In genomic region chr10:101066890-101067355, GRCh38 we compare ENCODE assay signal across 8 cellular contexts. TPM values are rescaled to one million over a fixed set of nuclear protein-coding genes. Genes with fewer than 3 reads are reported as not detected.
DNase-seq lines count a peak whose midpoint lies in the region; ATAC-seq and TF ChIP-seq lines count a peak whose summit lies in the region.

No MANE protein-coding gene starts in this region.

- no peak overlapping the region for H2BK12ac ChIP-seq in trophoblast cell (ENCODE audit: low read length)

- H2BK5ac ChIP-seq in trophoblast cell (ENCODE audit: low read depth, low read length, poor library complexity), result no peak overlapping the region

- in situ Hi-C loops in GM13976 (cut with MboI; ENCODE audit: low sequenced_read_pairs, unreplicated experiment), result no loop called here

- H3K36me3 ChIP-seq in fibroblast of lung (ENCODE audit: control insufficient read depth, insufficient read depth, low read length) (no peaks in the 10 kb centered on the region), trophoblast cell (ENCODE audit: control insufficient read depth in 1 of 2, insufficient read depth in 2 of 2, low read length in 2 of 2) (no peaks in the 10 kb centered on the region)

- H3K23ac ChIP-seq in trophoblast cell (ENCODE audit: low read length), result no peak overlapping the region

- H3K4me2 ChIP-seq in fibroblast of lung (ENCODE audit: extremely low read depth, insufficient read depth, low read length), result peak overlapping the region; percentile 86
- H3K4me2 ChIP-seq in trophoblast cell (ENCODE audit: low read length), result peak overlapping the region; percentile 64

- H4K20me1 ChIP-seq in fibroblast of lung (ENCODE audit: control insufficient read depth, extremely low read depth, insufficient read depth, low read length), result no peaks in the 10 kb centered on the region

- no peak overlapping the region for H4K8ac ChIP-seq in trophoblast cell (ENCODE audit: low read depth, low read length)

- H3K4ac ChIP-seq in trophoblast cell (ENCODE audit: low read depth, low read length), result no peak overlapping the region

- no peak overlapping the region for H3K14ac ChIP-seq in trophoblast cell (ENCODE audit: low read length)

- H2AK5ac ChIP-seq in trophoblast cell (ENCODE audit: low read length), result no peak overlapping the region

- DNase-seq in GM13976 (ENCODE audit: low spot score) (peak; percentile 38), RPMI7951 (ENCODE audit: low read depth) (peak; percentile 30), fibroblast of lung (ENCODE audit: low read depth in 2 of 2) (no peak), trophoblast cell (peak in 1 of 2 donors; percentile 51), NOMO-1 treated with dmso at 0.1 percent for 144 hours (lab: John Stamatoyannopoulos, UW; ENCODE audit: unreplicated experiment) (no peak)
- no peak for DNase-seq in activated CD4-positive, CD25-positive, alpha-beta regulatory T cell treated with anti-CD3 and anti-CD28 coated beads, Interleukin-2, amount 50 U/mL, for 72 hours

- H2AFZ ChIP-seq in fibroblast of lung (ENCODE audit: low read length), result peak overlapping the region; percentile 46
- peak overlapping the region; percentile 86 for H2AFZ ChIP-seq in trophoblast cell (ENCODE audit: insufficient read depth, low read length, poor library complexity)

- no peak overlapping the region for H4K91ac ChIP-seq in trophoblast cell (ENCODE audit: low read depth, low read length)

- no peak overlapping the region for H3K18ac ChIP-seq in trophoblast cell (ENCODE audit: low read length)

- H3K9ac ChIP-seq in fibroblast of lung (ENCODE audit: insufficient read depth, low read length), result peak overlapping the region; percentile 52
- H3K9ac ChIP-seq in trophoblast cell (ENCODE audit: low read length), result no peak overlapping the region

- no peak for ATAC-seq in HG03095 (IDR thresholded peaks at IDR 0.05; ENCODE audit: unreplicated experiment)
- no peak for ATAC-seq in HG02973 (IDR thresholded peaks at IDR 0.05; ENCODE audit: unreplicated experiment)

- H3K79me2 ChIP-seq in fibroblast of lung (ENCODE audit: control insufficient read depth, insufficient read depth, low read length) (peaks cover 5% of the 10 kb centered on the region), trophoblast cell (ENCODE audit: control insufficient read depth, insufficient read depth, low read length, poor library complexity) (no peaks in the 10 kb centered on the region)

- H3K27me3 ChIP-seq in fibroblast of lung (ENCODE audit: control insufficient read depth, insufficient read depth, low read length), result no peaks in the 10 kb centered on the region
- peaks cover 48% of the 10 kb centered on the region for H3K27me3 ChIP-seq in trophoblast cell (ENCODE audit: insufficient read depth, low read length)

- peaks cover 2% of the 10 kb centered on the region for H3K79me1 ChIP-seq in trophoblast cell (ENCODE audit: low read length)

- H2BK120ac ChIP-seq in trophoblast cell (ENCODE audit: insufficient read depth, low read length, poor library complexity), result no peak overlapping the region

- H3K9me3 ChIP-seq in fibroblast of lung (ENCODE audit: control insufficient read depth, insufficient read depth, low read depth, low read length) (no peaks in the 10 kb centered on the region), trophoblast cell (ENCODE audit: insufficient read depth, low read depth, low read length) (no peaks in the 10 kb centered on the region)

- H3K4me1 ChIP-seq in fibroblast of lung (ENCODE audit: control insufficient read depth, extremely low read depth, insufficient read depth, low read length) (peaks cover 7% of the 10 kb centered on the region), trophoblast cell (ENCODE audit: control insufficient read depth in 1 of 2, insufficient read depth in 2 of 2, low read length in 2 of 2) (peaks cover 25 to 28% of the 10 kb centered on the region in 2 experiments)

- peak overlapping the region; percentile 56 for H3K27ac ChIP-seq in fibroblast of lung (ENCODE audit: insufficient read depth, low read length)
- no peak overlapping the region for H3K27ac ChIP-seq in trophoblast cell (ENCODE audit: low read depth, low read length)

- WGBS in trophoblast cell (ENCODE audit: extremely low coverage, insufficient coverage, insufficient read length), result no CpG with 5 or more reads among the region's 31 CpGs

- peak overlapping the region; percentile 38 to 65 (median 54) for H3K4me3 ChIP-seq in fibroblast of lung (replicated peaks in 1 of 4; ENCODE audit: control extremely low read depth in 1 of 4, insufficient read depth in 1 of 4, low read depth in 3 of 4, low read length in 4 of 4)
- H3K4me3 ChIP-seq in trophoblast cell (ENCODE audit: low read depth, low read length), result no peak overlapping the region

- H4K12ac ChIP-seq in trophoblast cell (ENCODE audit: low read depth, low read length), result no peak overlapping the region

- TF ChIP-seq CTCF in GM13976 (IDR thresholded peaks at IDR 0.05; ENCODE audit: borderline replicate concordance, control extremely low read depth, extremely low read depth, insufficient read depth, missing control alignments), result no peak
- TF ChIP-seq CTCF in fibroblast of lung (conservative IDR thresholded peaks at IDR 0.05 in 1 of 2, IDR thresholded peaks at IDR 0.05 in 1 of 2; ENCODE audit: low read depth in 1 of 2, low read length in 2 of 2), result no peak

RNA-seq across cellular contexts. Expression of gene KAZALD1, which starts 5.1 kb away (rescaled TPM):
- 8.1 and 11.4 TPM in 2 replicates for total RNA-seq in RPMI7951 (2014; rRNA removed; shearing (Covaris generic))
- 14.4 and 19.8 TPM in 2 replicates for total RNA-seq in fibroblast of lung
- 4.6 and 15.3 TPM in 2 replicates for polyA plus RNA-seq in fibroblast of lung
- polyA plus RNA-seq in fibroblast of lung (2012), result 6.7 and 26.3 TPM in 2 replicates
- 17.1 and 35.7 TPM in 2 replicates for polyA minus RNA-seq in fibroblast of lung (ENCODE audit: low replicate concordance)
- polyA plus RNA-seq in trophoblast cell (2013), result 1.6 and 1.7 TPM in 2 replicates

RNA-seq across cellular contexts. Expression of gene SFXN3, which starts 35.9 kb away (rescaled TPM):
- total RNA-seq in RPMI7951 (2014; rRNA removed; shearing (Covaris generic)), result 115 and 125 TPM in 2 replicates
- total RNA-seq in fibroblast of lung, result 39.3 and 55.0 TPM in 2 replicates
- 79.3 and 90.9 TPM in 2 replicates for polyA plus RNA-seq in fibroblast of lung
- polyA plus RNA-seq in fibroblast of lung (2012), result 48.7 and 51.3 TPM in 2 replicates
- 125 and 157 TPM in 2 replicates for polyA minus RNA-seq in fibroblast of lung (ENCODE audit: low replicate concordance)
- polyA plus RNA-seq in trophoblast cell (2013), result 20.6 and 20.8 TPM in 2 replicates

RNA-seq across cellular contexts. Expression of gene PDZD7, which starts 36.0 kb away (rescaled TPM):
- 2.0 and 2.8 TPM in 2 replicates for total RNA-seq in RPMI7951 (2014; rRNA removed; shearing (Covaris generic))
- total RNA-seq in fibroblast of lung, result 1.3 TPM in 2 replicates
- 0.42 and 0.50 TPM in 2 replicates for polyA plus RNA-seq in fibroblast of lung
- 1.0 and 1.4 TPM in 2 replicates for polyA plus RNA-seq in fibroblast of lung (2012)
- polyA minus RNA-seq in fibroblast of lung (ENCODE audit: low replicate concordance), result 0.08 TPM in 1 of 2 replicates, not detected in the other
- polyA plus RNA-seq in trophoblast cell (2013), result 0.68 and 0.79 TPM in 2 replicates

Comparison
In these comparisons a context has a peak if more than half of its experiments do, and no peak if none do; other contexts are left out.
1. DNase-seq: peak in GM13976 (single experiment) and RPMI7951 (single experiment); none in fibroblast of lung (0 of 2), NOMO-1 treated with dmso at 0.1 percent for 144 hours (single experiment) and activated CD4-positive, CD25-positive, alpha-beta regulatory T cell treated with anti-CD3 and anti-CD28 coated beads, Interleukin-2, amount 50 U/mL, for 72 hours (single experiment).